In genomic region chr2:191999101-191999836, GRCh38 we compare ENCODE assay signal across 17 cellular contexts.
DNase-seq lines count a peak whose midpoint lies in the region; ATAC-seq, FAIRE-seq and TF ChIP-seq lines count a peak whose summit lies in the region.
"Had no signal": no experiment of that assay in that cellular context is flagged by ENCODE, and none has a peak within 500 bp of the region (broad histone marks: within the 10 kb centered on the region; RNA-seq: fewer than 3 reads in every experiment).

No MANE protein-coding gene starts in this region.

- in situ Hi-C loops in K562 (cut with MboI) = no loop called here

- intact Hi-C loops in K562 (cut with micrococcal nuclease) (no loop called here), Right ventricle myocardium superior (cut with DNase I) (no loop called here)

- H3K4me1 ChIP-seq in K562 (replicated peaks in 1 of 2; ENCODE audit: control insufficient read depth in 2 of 2, insufficient read depth in 2 of 2, low read length in 2 of 2) = no peaks in the 10 kb centered on the region

- H2AFZ ChIP-seq in K562 (ENCODE audit: low read depth, low read length) = no peak overlapping the region

- TF ChIP-seq EP300 in K562 (IDR thresholded peaks at IDR 0.05; ENCODE audit: low read length) = no peak

- H3K9me1 ChIP-seq in K562 (ENCODE audit: control insufficient read depth, insufficient read depth, low read length) = no peaks in the 10 kb centered on the region

- peak; percentile 17 for DNase-seq in EH (ENCODE audit: low read depth)
- DNase-seq in M059J (ENCODE audit: low read depth) = peak; percentile 2
- DNase-seq in K562 (ENCODE audit: extremely low read depth in 1 of 4, low spot score in 3 of 4) = no peak
- DNase-seq in left kidney (ENCODE audit: low read depth, low spot score) = peak; percentile 7
- no peak for DNase-seq in Right ventricle myocardium superior
- DNase-seq: CD8-positive, alpha-beta memory T cell; DMS79 treated with DMSO at 0.1 percent for 48 hours; NCI-H1105; NCI-H2107; RPMI8226; SIG-M5 had no signal

- no peaks in the 10 kb centered on the region for H3K9me3 ChIP-seq in K562 (replicated peaks; ENCODE audit: control insufficient read depth, insufficient read depth, low read depth, low read length)
- H3K9me3 ChIP-seq: BLaER1 treated with 17β-estradiol and CSF1 and Interleukin-3, amounts not matched to agents 10 nM and 100 nM had no signal

- TF ChIP-seq CTCF in K562 (IDR thresholded peaks at IDR 0.05 in 2 of 3, conservative IDR thresholded peaks at IDR 0.05 in 1 of 3; ENCODE audit: insufficient read depth in 2 of 3, low read depth in 1 of 3, low read length in 3 of 3) = no peak

- BruUV-seq in K562 (replicated peaks; lab: Mats Ljungman, UMichigan) = no TSS peak

- H4K20me1 ChIP-seq in K562 (replicated peaks; ENCODE audit: control insufficient read depth, insufficient read depth, low read length) = no peaks in the 10 kb centered on the region
- H4K20me1 ChIP-seq: BLaER1 treated with 17β-estradiol and CSF1 and Interleukin-3, amounts not matched to agents 10 nM and 100 nM had no signal

- no peaks in the 10 kb centered on the region for H3K27me3 ChIP-seq in K562 (ENCODE audit: control insufficient read depth in 2 of 2, insufficient read depth in 2 of 2, low read length in 2 of 2)
- H3K27me3 ChIP-seq: BLaER1 treated with 17β-estradiol and CSF1 and Interleukin-3, amounts not matched to agents 10 nM and 100 nM had no signal

- H3K27ac ChIP-seq in K562 (ENCODE audit: extremely low read depth, low read depth, low read length) = no peak overlapping the region
- H3K27ac ChIP-seq: BLaER1 treated with 17β-estradiol and CSF1 and Interleukin-3, amounts not matched to agents 10 nM and 100 nM had no signal

- H3K9ac ChIP-seq in K562 (ENCODE audit: insufficient read depth in 1 of 2, low read depth in 2 of 2, low read length in 2 of 2) = no peak overlapping the region
- H3K9ac ChIP-seq: BLaER1 treated with 17β-estradiol and CSF1 and Interleukin-3, amounts not matched to agents 10 nM and 100 nM had no signal

- WGBS in K562 (ENCODE audit: insufficient coverage, low coverage, missing lambda C conversion rate) = 92% methylated on average over 4 of the region's 4 CpGs

- no peak for ATAC-seq in K562
- ATAC-seq in HG02763 (IDR thresholded peaks at IDR 0.05; ENCODE audit: unreplicated experiment) = no peak
- no peak for ATAC-seq in Right ventricle myocardium superior (ENCODE audit: poor library complexity)
- no peak for ATAC-seq in HG03432 (IDR thresholded peaks at IDR 0.05; ENCODE audit: unreplicated experiment)

- no peaks in the 10 kb centered on the region for H3K79me2 ChIP-seq in K562 (ENCODE audit: control insufficient read depth, insufficient read depth, low read length)

- no peak for TF ChIP-seq RAD21 in K562 (CRISPR knock-in tag; conservative IDR thresholded peaks at IDR 0.05 in 1 of 2, IDR thresholded peaks at IDR 0.05 in 1 of 2)

- H3K36me3 ChIP-seq in K562 (ENCODE audit: control insufficient read depth, insufficient read depth, low read length) = no peaks in the 10 kb centered on the region
- H3K36me3 ChIP-seq: BLaER1 treated with 17β-estradiol and CSF1 and Interleukin-3, amounts not matched to agents 10 nM and 100 nM had no signal

- no peak for FAIRE-seq in K562 (lab: Jason Lieb, UNC)
- FAIRE-seq: G401.6, H54, HTR-8/SVneo had no signal

- no peak overlapping the region for H3K4me2 ChIP-seq in K562 (ENCODE audit: insufficient read depth, low read length)
- H3K4me2 ChIP-seq: BLaER1 treated with 17β-estradiol and CSF1 and Interleukin-3, amounts not matched to agents 10 nM and 100 nM had no signal

- TF ChIP-seq POLR2A in K562 (conservative IDR thresholded peaks at IDR 0.05) = no peak

- no peak overlapping the region for H3K4me3 ChIP-seq in K562
- H3K4me3 ChIP-seq: BLaER1 treated with 17β-estradiol and CSF1 and Interleukin-3, amounts not matched to agents 10 nM and 100 nM had no signal

- POLR2A ChIA-PET in K562 (lab: Yijun Ruan, JAX) = no interaction called here

- CTCF ChIA-PET in K562 (lab: Yijun Ruan, JAX; ENCODE audit: low intra/inter-chr PET ratio) = no interaction called here

TF ChIP-seq in K562, 482 proteins besides CTCF, POLR2A, EP300 and RAD21:
- TF ChIP-seq MAFG (tag; conservative IDR thresholded peaks at IDR 0.05) = peak; percentile 62; the same call in 1 of the 2 replicates
- TF ChIP-seq MAFF (IDR thresholded peaks at IDR 0.05; ENCODE audit: low read length) = peak; percentile 55; the same call in 1 of the 2 replicates
- TF ChIP-seq C11orf30 (IDR thresholded peaks at IDR 0.05; ENCODE audit: low read depth) = peak; percentile 78
- peak; percentile 87 for TF ChIP-seq ZNF316 (IDR thresholded peaks at IDR 0.05)
- TF ChIP-seq ZNF41 (CRISPR knock-in tag; conservative IDR thresholded peaks at IDR 0.05) = no peak
TF ChIP-seq in K562: peak in this region for 4.

Comparison
In these comparisons a context has a peak if more than half of its experiments do, and no peak if none do; other contexts are left out.
1. DNase-seq: peak in EH (single experiment), M059J (single experiment) and left kidney (single experiment); none in K562 (0 of 4) and Right ventricle myocardium superior (single experiment).